Comparison of ENCODE assay signal across 22 cellular contexts in genomic region chr16:65202461-65202860, GRCh38.
DNase-seq lines count a peak whose midpoint lies in the region; TF ChIP-seq lines count a peak whose summit lies in the region.
"Had no signal": no experiment of that assay in that cellular context is flagged by ENCODE, and none has a peak within 500 bp of the region (broad histone marks: within the 10 kb centered on the region; RNA-seq: fewer than 3 reads in every experiment).

No MANE protein-coding gene starts in this region.

- no peak overlapping the region for H3K9ac ChIP-seq in SK-N-SH

- intact Hi-C loops in A673 (cut with micrococcal nuclease; ENCODE audit: unreplicated experiment): no loop called here

- H3K79me2 ChIP-seq in SK-N-SH (ENCODE audit: insufficient read depth): no peaks in the 10 kb centered on the region

- H2AFZ ChIP-seq in SK-N-SH (ENCODE audit: low read depth): no peak overlapping the region

- no peaks in the 10 kb centered on the region for H3K9me3 ChIP-seq in A673 (ENCODE audit: low read depth, low read length, poor library complexity, severe bottlenecking)
- H3K9me3 ChIP-seq in SK-N-SH: no peaks in the 10 kb centered on the region
- H3K9me3 ChIP-seq: MG63, upper lobe of left lung had no signal

- CTCF ChIA-PET in A673 (lab: Charles Lee) (no interaction called here), SK-N-SH (lab: Yijun Ruan, JAX) (no interaction called here)

- no peaks in the 10 kb centered on the region for H4K20me1 ChIP-seq in SK-N-SH (ENCODE audit: insufficient read depth)

- TF ChIP-seq RAD21 in SK-N-SH (IDR thresholded peaks at IDR 0.05; ENCODE audit: low read length): no peak

- TF ChIP-seq CTCF in A673 (conservative IDR thresholded peaks at IDR 0.05; ENCODE audit: low read depth, low read length): no peak
- no peak for TF ChIP-seq CTCF in SK-N-SH (IDR thresholded peaks at IDR 0.05)
- TF ChIP-seq CTCF in fibroblast of villous mesenchyme (IDR thresholded peaks at IDR 0.05; ENCODE audit: insufficient read depth, low read depth, low read length): no peak

- no peaks in the 10 kb centered on the region for H3K4me1 ChIP-seq in A673 (ENCODE audit: insufficient read depth, low read length, poor library complexity, severe bottlenecking)
- no peaks in the 10 kb centered on the region for H3K4me1 ChIP-seq in SK-N-SH (ENCODE audit: control insufficient read depth in 1 of 2, insufficient read depth in 2 of 2, low read depth in 1 of 2, low read length in 1 of 2)
- H3K4me1 ChIP-seq: upper lobe of left lung had no signal

- H3K27me3 ChIP-seq in A673 (replicated peaks; ENCODE audit: insufficient read depth, low read depth, low read length, poor library complexity): no peaks in the 10 kb centered on the region
- no peaks in the 10 kb centered on the region for H3K27me3 ChIP-seq in SK-N-SH (ENCODE audit: insufficient read depth)
- H3K27me3 ChIP-seq: MG63, upper lobe of left lung had no signal

- DNase-seq in A673 (ENCODE audit: low spot score) (peak; percentile 33), GM04504 (ENCODE audit: low read depth) (peak; percentile 44), SK-N-SH (no peak), fibroblast of villous mesenchyme (ENCODE audit: low read depth) (peak; percentile 55), NCI-H226 (no peak), SIG-M5 treated with dmso at 0.1 percent for 504 hours (lab: John Stamatoyannopoulos, UW; ENCODE audit: unreplicated experiment) (no peak), DMS79 treated with DMSO at 0.1 percent for 48 hours (lab: John Stamatoyannopoulos, UW) (no peak), AML-193 (lab: John Stamatoyannopoulos, UW) (no peak)
- DNase-seq: activated CD4-positive, alpha-beta T cell treated with anti-CD3 and anti-CD28 coated beads for 36 hours; activated naive CD8-positive, alpha-beta T cell treated with anti-CD3 and anti-CD28 coated beads, Interleukin-2, amount 10 ng/mL, durations not matched to agents 7 days and 5 days; CD4-positive, CD25-positive, alpha-beta regulatory T cell; DMS153; H7; left cardiac atrium; MG63; naive thymus-derived CD4-positive, alpha-beta T cell; NCI-H1436; NCI-H524; retina; stimulated activated CD4-positive, alpha-beta T cell treated with anti-CD3 and anti-CD28 coated beads, Interleukin-12 subunit alpha, Interleukin-12 subunit beta, amount 100 ng/mL, for 4 hours; upper lobe of left lung had no signal

- 95% methylated on average over 1 of the region's 1 CpG for WGBS in SK-N-SH (ENCODE audit: low lambda C conversion rate)

- H3K27ac ChIP-seq in A673 (ENCODE audit: low read depth, low read length, poor library complexity, severe bottlenecking) (no peak overlapping the region), SK-N-SH (ENCODE audit: low read depth in 2 of 2, low read length in 1 of 2) (no peak overlapping the region)
- H3K27ac ChIP-seq: cardiac muscle cell, upper lobe of left lung had no signal

- H3K4me3 ChIP-seq in A673 (ENCODE audit: low read depth, low read length, poor library complexity, severe bottlenecking): no peak overlapping the region
- no peak overlapping the region for H3K4me3 ChIP-seq in SK-N-SH (ENCODE audit: low read depth in 2 of 2, low read length in 1 of 2)
- H3K4me3 ChIP-seq in fibroblast of villous mesenchyme (ENCODE audit: low read depth, low read length): no peak overlapping the region
- H3K4me3 ChIP-seq: cardiac muscle cell, MG63, upper lobe of left lung had no signal

- POLR2A ChIA-PET in A673 (lab: Charles Lee; ENCODE audit: low non-redundant PET): no interaction called here
- POLR2A ChIA-PET in SK-N-SH (lab: Yijun Ruan, JAX): no interaction called here

- H3K36me3 ChIP-seq in A673 (ENCODE audit: insufficient read depth, low read length, poor library complexity, severe bottlenecking) (no peaks in the 10 kb centered on the region), SK-N-SH (replicated peaks in 1 of 2; ENCODE audit: control insufficient read depth in 1 of 2, insufficient read depth in 2 of 2, low read length in 1 of 2) (no peaks in the 10 kb centered on the region)
- H3K36me3 ChIP-seq: cardiac muscle cell, MG63, upper lobe of left lung had no signal

- H3K4me2 ChIP-seq in SK-N-SH: no peak overlapping the region

- no TSS peak for BruUV-seq in A673 (replicated peaks; lab: Mats Ljungman, UMichigan)

- no peak for TF ChIP-seq EP300 in SK-N-SH (IDR thresholded peaks at IDR 0.05; ENCODE audit: borderline replicate concordance in 1 of 2, low read depth in 1 of 2, low read length in 1 of 2)

- H3K9me2 ChIP-seq in SK-N-SH: no peaks in the 10 kb centered on the region

- no peaks in the 10 kb centered on the region for H3F3A ChIP-seq in SK-N-SH (replicated peaks; ENCODE audit: insufficient read depth)

TF ChIP-seq in SK-N-SH, 30 proteins besides CTCF, POLR2A, EP300 and RAD21:
- no peak for TF ChIP-seq GATA2 (CRISPR knock-in tag; IDR thresholded peaks at IDR 0.05)
- TF ChIP-seq YY1 (IDR thresholded peaks at IDR 0.05; ENCODE audit: low read depth): no peak
- no peak for TF ChIP-seq MXI1 (IDR thresholded peaks at IDR 0.05; ENCODE audit: low read depth, low read length)
- TF ChIP-seq FOSL2 (IDR thresholded peaks at IDR 0.05; ENCODE audit: borderline replicate concordance, low read depth): peak; percentile 23; the same call in 1 of the 2 replicates
- no peak for TF ChIP-seq SMC3 (IDR thresholded peaks at IDR 0.05; ENCODE audit: low read depth, low read length)
- no peak for TF ChIP-seq NFIC (IDR thresholded peaks at IDR 0.05; ENCODE audit: borderline replicate concordance)
- no peak for TF ChIP-seq JUND (IDR thresholded peaks at IDR 0.05)
- no peak for TF ChIP-seq EZH2phosphoT487 (IDR thresholded peaks at IDR 0.05; ENCODE audit: borderline replicate concordance, low read depth)
TF ChIP-seq in SK-N-SH: peak in this region for 1.

Comparison
In these comparisons a context has a peak if more than half of its experiments do, and no peak if none do; other contexts are left out.
1. DNase-seq: peak in A673 (single experiment), GM04504 (single experiment) and fibroblast of villous mesenchyme (single experiment); none in SK-N-SH (single experiment), NCI-H226 (single experiment), SIG-M5 treated with dmso at 0.1 percent for 504 hours (single experiment), DMS79 treated with DMSO at 0.1 percent for 48 hours (single experiment) and AML-193 (0 of 2).